Comparison of ENCODE assay signal across 21 cellular contexts in genomic region chr2:3649581-3649980, GRCh38. TPM values are rescaled to one million over a fixed set of nuclear protein-coding genes. Genes with fewer than 3 reads are reported as not detected.
DNase-seq lines count a peak whose midpoint lies in the region; ATAC-seq and TF ChIP-seq lines count a peak whose summit lies in the region.
"Had no signal": no experiment of that assay in that cellular context is flagged by ENCODE, and none has a peak within 500 bp of the region (broad histone marks: within the 10 kb centered on the region; RNA-seq: fewer than 3 reads in every experiment).

No MANE protein-coding gene starts in this region.

- no peaks in the 10 kb centered on the region for H4K20me1 ChIP-seq in neural cell (ENCODE audit: insufficient read depth)

- H3F3A ChIP-seq in neural cell (ENCODE audit: insufficient read depth, low read length, poor library complexity, severe bottlenecking), result no peaks in the 10 kb centered on the region

- H3K4me3 ChIP-seq in heart left ventricle (no peak overlapping the region), neural cell (ENCODE audit: low read length) (no peak overlapping the region), upper lobe of right lung (no peak overlapping the region)
- no peak overlapping the region for H3K4me3 ChIP-seq in CD8-positive, alpha-beta memory T cell (ENCODE audit: low read length)
- H3K4me3 ChIP-seq: SK-N-MC had no signal

- peak overlapping the region; percentile 94 for H3K9ac ChIP-seq in neural cell (ENCODE audit: low read length)

- POLR2A ChIA-PET in CD8-positive, alpha-beta memory T cell (lab: Charles Lee), result no interaction called here

- no peaks in the 10 kb centered on the region for H3K9me2 ChIP-seq in neural cell (ENCODE audit: insufficient read depth, low read length)

- H3K36me3 Mint-ChIP-seq in CD8-positive, alpha-beta memory T cell, result no peaks in the 10 kb centered on the region

- H3K27ac ChIP-seq in heart left ventricle (no peak overlapping the region), angular gyrus (ENCODE audit: low read depth, low read length) (peak overlapping the region; percentile 80), neural cell (ENCODE audit: low read length) (peak overlapping the region; percentile 100), upper lobe of right lung (no peak overlapping the region)
- no peak overlapping the region for H3K27ac ChIP-seq in CD8-positive, alpha-beta memory T cell (ENCODE audit: low read depth, low read length)
- H3K27ac ChIP-seq: SK-N-MC had no signal

- TF ChIP-seq RAD21 in neural cell (conservative IDR thresholded peaks at IDR 0.05), result no peak

- no peak overlapping the region for H3K4me3 Mint-ChIP-seq in CD8-positive, alpha-beta memory T cell

- H3K27me3 Mint-ChIP-seq in CD8-positive, alpha-beta memory T cell, result peaks cover 0 to 11% of the 10 kb centered on the region in 2 donors

- H3K27ac Mint-ChIP-seq in CD8-positive, alpha-beta memory T cell, result peak overlapping the region in 1 of 8 donors; percentile 57

- WGBS in heart left ventricle, 4 donors, result 82 to 88% (median 85%) methylated on average over 15 to 16 of the region's 16 CpGs

- H3K4me2 ChIP-seq in neural cell (ENCODE audit: low read length), result no peak overlapping the region

- CTCF ChIA-PET in CD8-positive, alpha-beta memory T cell (lab: Charles Lee), result interaction anchor here (1.3 to 5.4 kb wide), 2 partner anchors 91 to 226 kb away, joined by 5 to 61 read pairs; partner anchors contain the start of gene RNASEH1

- TF ChIP-seq EP300 in neural cell (conservative IDR thresholded peaks at IDR 0.05; ENCODE audit: poor library complexity, severe bottlenecking), result no peak

- H3K79me2 ChIP-seq in neural cell (replicated peaks; ENCODE audit: insufficient read depth, low read length), result no peaks in the 10 kb centered on the region

- intact Hi-C loops in heart left ventricle (cut with DNase I) (loop anchor here in 4 of 10 donors (5.0 to 10.0 kb wide), 2 partner anchors 52 to 225 kb away; partner anchors contain the start of gene COLEC11 (in 3 of the 4)), left ventricle myocardium superior (cut with micrococcal nuclease) (no loop called here), upper lobe of right lung (cut with DNase I) (no loop called here)

- H2AFZ ChIP-seq in neural cell (ENCODE audit: low read depth, low read length), result no peak overlapping the region

- H3K9me3 Mint-ChIP-seq in CD8-positive, alpha-beta memory T cell, result no peaks in the 10 kb centered on the region

- ATAC-seq in heart left ventricle, result no peak
- no peak for ATAC-seq in left ventricle myocardium superior
- no peak for ATAC-seq in upper lobe of right lung
- ATAC-seq in GM21515 (IDR thresholded peaks at IDR 0.05; ENCODE audit: unreplicated experiment), result no peak
- no peak for ATAC-seq in esophagus mucosa

- DNase-seq in heart left ventricle, result peak in 3 of 5 donors; percentile 18 to 51 (median 19)
- DNase-seq in left ventricle myocardium superior, result no peak
- peak; percentile 58 for DNase-seq in upper lobe of right lung
- no peak for DNase-seq in CD8-positive, alpha-beta memory T cell
- DNase-seq: 8988T; C1 segment of cervical spinal cord; KG1; NCI-H1092 treated with DMSO at 0.1 percent for 48 hours; NCI-H1436 treated with DMSO at 0.1 percent for 48 hours; NCI-H1930; NCI-H2227 treated with DMSO at 0.1 percent for 48 hours; NCI-H510A; NCI-H774; NK-92 treated with Interleukin-12 subunit alpha and Interleukin-12 subunit beta, amount 100 ng/mL, for 24 hours had no signal

- no peak for TF ChIP-seq POLR2A in heart left ventricle (IDR thresholded peaks at IDR 0.05)

- H3K4me1 Mint-ChIP-seq in CD8-positive, alpha-beta memory T cell, result peaks cover 11 to 18% (median 16%) of the 10 kb centered on the region in 3 donors

- TF ChIP-seq CTCF in heart left ventricle (IDR thresholded peaks at IDR 0.05) (no peak), neural cell (IDR thresholded peaks at IDR 0.05; ENCODE audit: poor library complexity, severe bottlenecking) (no peak), upper lobe of right lung (IDR thresholded peaks at IDR 0.05) (no peak)

- no peaks in the 10 kb centered on the region for H3K9me3 ChIP-seq in heart left ventricle
- H3K9me3 ChIP-seq in neural cell (ENCODE audit: low read length), result no peaks in the 10 kb centered on the region
- no peaks in the 10 kb centered on the region for H3K9me3 ChIP-seq in upper lobe of right lung
- H3K9me3 ChIP-seq in CD8-positive, alpha-beta memory T cell (ENCODE audit: low read length), result no peaks in the 10 kb centered on the region

- H3K4me1 ChIP-seq in heart left ventricle (peaks cover 0 to 18% (median 10%) of the 10 kb centered on the region in 12 donors), upper lobe of right lung (peaks cover 5% of the 10 kb centered on the region)
- peaks cover 9% of the 10 kb centered on the region for H3K4me1 ChIP-seq in CD8-positive, alpha-beta memory T cell (ENCODE audit: insufficient read depth, low read length)

- H3K36me3 ChIP-seq in heart left ventricle (no peaks in the 10 kb centered on the region), neural cell (ENCODE audit: insufficient read depth, low read length) (no peaks in the 10 kb centered on the region), upper lobe of right lung (no peaks in the 10 kb centered on the region)
- H3K36me3 ChIP-seq in CD8-positive, alpha-beta memory T cell (ENCODE audit: insufficient read depth, low read length), result no peaks in the 10 kb centered on the region

- H3K27me3 ChIP-seq in heart left ventricle (no peaks in the 10 kb centered on the region), neural cell (ENCODE audit: insufficient read depth, low read depth, low read length) (no peaks in the 10 kb centered on the region), upper lobe of right lung (no peaks in the 10 kb centered on the region)
- H3K27me3 ChIP-seq in CD8-positive, alpha-beta memory T cell (ENCODE audit: insufficient read depth, low read length, poor library complexity, severe bottlenecking), result no peaks in the 10 kb centered on the region

TF ChIP-seq in neural cell, 6 proteins besides CTCF, POLR2A, EP300 and RAD21:
- TF ChIP-seq TAF1 (IDR thresholded peaks at IDR 0.05; ENCODE audit: low read depth), result no peak

RNA-seq across cellular contexts. Expression of gene ALLC, which starts 8.4 kb away (rescaled TPM):
- not detected for total RNA-seq in heart left ventricle
- not detected for polyA plus RNA-seq in heart left ventricle
- total RNA-seq in left ventricle myocardium superior, result not detected
- 0.33 TPM in 1 of 2 replicates, not detected in the other for polyA plus RNA-seq in neural cell
- not detected in 2 replicates for polyA minus RNA-seq in neural cell
- not detected for total RNA-seq in upper lobe of right lung
- not detected for total RNA-seq in CD8-positive, alpha-beta memory T cell
- polyA plus RNA-seq in CD8-positive, alpha-beta memory T cell, result not detected
- not detected for total RNA-seq in esophagus mucosa
- total RNA-seq: H4 had no signal

RNA-seq across cellular contexts. Expression of gene DCDC2C, which starts 53.8 kb away (rescaled TPM):
- total RNA-seq in heart left ventricle (not detected), left ventricle myocardium superior (not detected), upper lobe of right lung (not detected), esophagus mucosa (not detected)
- polyA plus RNA-seq in heart left ventricle (not detected), neural cell (not detected in 2 replicates)
- not detected in 2 replicates for polyA minus RNA-seq in neural cell
- total RNA-seq in CD8-positive, alpha-beta memory T cell, result not detected
- polyA plus RNA-seq in CD8-positive, alpha-beta memory T cell, result not detected
- total RNA-seq: Daoy, H4 had no signal

RNA-seq across cellular contexts. Expression of gene COLEC11, which starts 54.7 kb away (rescaled TPM):
- total RNA-seq in heart left ventricle (1 to 10 TPM; 2.3 to 9.9 (median 2.9) TPM), left ventricle myocardium superior (2.1 TPM), upper lobe of right lung (1.5 TPM), esophagus mucosa (not detected)
- polyA plus RNA-seq in heart left ventricle (10 to 100 TPM in 1 of 2 donors, 1 to 10 TPM in 1; 8.8 to 12.5 TPM), neural cell (1.7 and 4.0 TPM in 2 replicates)
- polyA minus RNA-seq in neural cell, result 0.93 and 1.2 TPM in 2 replicates
- under 1 TPM; 0.24 to 0.29 TPM for total RNA-seq in CD8-positive, alpha-beta memory T cell
- polyA plus RNA-seq in CD8-positive, alpha-beta memory T cell, result not detected
- total RNA-seq: Daoy, H4 had no signal

Comparison
In these comparisons a context has a peak if more than half of its experiments do, and no peak if none do; other contexts are left out.
1. DNase-seq: peak in heart left ventricle (3 of 5) and upper lobe of right lung (single experiment); none in left ventricle myocardium superior (single experiment) and CD8-positive, alpha-beta memory T cell (0 of 5).
2. H3K27ac ChIP-seq: peak in angular gyrus (single experiment) and neural cell (single experiment); none in heart left ventricle (0 of 12), upper lobe of right lung (single experiment) and CD8-positive, alpha-beta memory T cell (single experiment).